Comparison of ENCODE assay signal across 9 cellular contexts in genomic region chr10:72693599-72693915, GRCh38. TPM values are rescaled to one million over a fixed set of nuclear protein-coding genes. Genes with fewer than 3 reads are reported as not detected.
DNase-seq lines count a peak whose midpoint lies in the region; ATAC-seq and TF ChIP-seq lines count a peak whose summit lies in the region.
"Had no signal": no experiment of that assay in that cellular context is flagged by ENCODE, and none has a peak within 500 bp of the region (broad histone marks: within the 10 kb centered on the region; RNA-seq: fewer than 3 reads in every experiment).

No MANE protein-coding gene starts in this region.

- H3K27me3 ChIP-seq in iPS-18a (ENCODE audit: control insufficient read depth, insufficient read depth, low read length) (no peaks in the 10 kb centered on the region), subcutaneous abdominal adipose tissue (ENCODE audit: control insufficient read depth in 5 of 5, insufficient read depth in 4 of 5, low read length in 5 of 5) (no peaks in the 10 kb centered on the region)
- H3K27me3 ChIP-seq: Peyer's patch had no signal

- POLR2A ChIA-PET in activated CD4-positive, alpha-beta T cell treated with anti-CD3 and anti-CD28 coated beads, Interleukin-2, amount 10 ng/mL, durations not matched to agents 7 days and 5 days (lab: Charles Lee), result no interaction called here
- POLR2A ChIA-PET in activated B cell treated with CpG ODN at 0.5 μM for 24 hours (lab: Charles Lee), result interaction anchor here (1.0 to 1.5 kb wide), 2 partner anchors 141 to 145 kb away, joined by 3 to 7 read pairs; no protein-coding TSS in a partner anchor

- H3K9ac ChIP-seq in iPS-18a (ENCODE audit: low read length) (no peak overlapping the region), subcutaneous abdominal adipose tissue (ENCODE audit: low read length in 5 of 5) (peak overlapping the region in 2 of 5 donors; percentile 78 to 88)

- H3K4me3 Mint-ChIP-seq in activated CD4-positive, alpha-beta T cell treated with anti-CD3 and anti-CD28 coated beads, Interleukin-2, amount 10 ng/mL, durations not matched to agents 7 days and 5 days, result peak overlapping the region; percentile 85
- peak overlapping the region; percentile 90 for H3K4me3 Mint-ChIP-seq in activated B cell treated with CpG ODN at 0.5 μM for 24 hours

- H3K9me3 ChIP-seq in iPS-18a (ENCODE audit: control insufficient read depth, low read depth, low read length) (no peaks in the 10 kb centered on the region), subcutaneous abdominal adipose tissue (ENCODE audit: control insufficient read depth in 5 of 5, low read length in 5 of 5) (no peaks in the 10 kb centered on the region)
- H3K9me3 ChIP-seq: Peyer's patch had no signal

- no peaks in the 10 kb centered on the region for H3K9me3 Mint-ChIP-seq in activated CD4-positive, alpha-beta T cell treated with anti-CD3 and anti-CD28 coated beads, Interleukin-2, amount 10 ng/mL, durations not matched to agents 7 days and 5 days
- H3K9me3 Mint-ChIP-seq in activated B cell treated with CpG ODN at 0.5 μM for 24 hours, result no peaks in the 10 kb centered on the region

- CTCF ChIA-PET in activated CD4-positive, alpha-beta T cell treated with anti-CD3 and anti-CD28 coated beads, Interleukin-2, amount 10 ng/mL, durations not matched to agents 7 days and 5 days (lab: Charles Lee), result no interaction called here
- CTCF ChIA-PET in activated B cell treated with CpG ODN at 0.5 μM for 24 hours (lab: Charles Lee), result interaction anchor here (1.3 kb wide), 1 partner anchor 466 kb away, joined by 3 read pairs; no protein-coding TSS in a partner anchor

- H3K27ac ChIP-seq in iPS-18a (ENCODE audit: low read length) (no peak overlapping the region), subcutaneous abdominal adipose tissue (ENCODE audit: low read depth, low read length) (peak overlapping the region; percentile 87)

- H3K36me3 ChIP-seq in iPS-18a (ENCODE audit: control insufficient read depth, low read depth, low read length) (no peaks in the 10 kb centered on the region), subcutaneous abdominal adipose tissue (ENCODE audit: control insufficient read depth in 5 of 5, insufficient read depth in 5 of 5, low read length in 5 of 5) (no peaks in the 10 kb centered on the region)
- H3K36me3 ChIP-seq: Peyer's patch had no signal

- no peak overlapping the region for H3K27ac Mint-ChIP-seq in activated CD4-positive, alpha-beta T cell treated with anti-CD3 and anti-CD28 coated beads, Interleukin-2, amount 10 ng/mL, durations not matched to agents 7 days and 5 days
- no peak overlapping the region for H3K27ac Mint-ChIP-seq in activated B cell treated with CpG ODN at 0.5 μM for 24 hours

- TF ChIP-seq CTCF in activated B cell treated with CpG ODN at 0.5 μM for 24 hours (IDR thresholded peaks at IDR 0.05), result no peak

- H3K27me3 Mint-ChIP-seq in activated CD4-positive, alpha-beta T cell treated with anti-CD3 and anti-CD28 coated beads, Interleukin-2, amount 10 ng/mL, durations not matched to agents 7 days and 5 days, result peaks cover 3% of the 10 kb centered on the region
- no peaks in the 10 kb centered on the region for H3K27me3 Mint-ChIP-seq in activated B cell treated with CpG ODN at 0.5 μM for 24 hours

- no peaks in the 10 kb centered on the region for H3K36me3 Mint-ChIP-seq in activated CD4-positive, alpha-beta T cell treated with anti-CD3 and anti-CD28 coated beads, Interleukin-2, amount 10 ng/mL, durations not matched to agents 7 days and 5 days (ENCODE audit: low read depth)
- H3K36me3 Mint-ChIP-seq in activated B cell treated with CpG ODN at 0.5 μM for 24 hours (ENCODE audit: low read depth), result no peaks in the 10 kb centered on the region

- peaks cover 33% of the 10 kb centered on the region for H3K4me1 Mint-ChIP-seq in activated CD4-positive, alpha-beta T cell treated with anti-CD3 and anti-CD28 coated beads, Interleukin-2, amount 10 ng/mL, durations not matched to agents 7 days and 5 days
- H3K4me1 Mint-ChIP-seq in activated B cell treated with CpG ODN at 0.5 μM for 24 hours, result peaks cover 36% of the 10 kb centered on the region

- intact Hi-C loops in activated B cell treated with CpG ODN at 0.5 μM for 24 hours (cut with micrococcal nuclease), result loop anchor here (2.0 to 10.0 kb wide), 6 partner anchors 131 to 551 kb away; partner anchors contain the start of genes ANAPC16, ASCC1, DNAJB12 and DNAJC9

- H3K4me3 ChIP-seq in iPS-18a (ENCODE audit: low read length), result peak overlapping the region; percentile 89
- peak overlapping the region; percentile 79 to 94 (median 88) for H3K4me3 ChIP-seq in subcutaneous abdominal adipose tissue (ENCODE audit: low read depth in 1 of 5, low read length in 5 of 5)

- DNase-seq in activated CD4-positive, alpha-beta T cell treated with anti-CD3 and anti-CD28 coated beads, Interleukin-2, amount 10 ng/mL, durations not matched to agents 7 days and 5 days, result no peak
- no peak for DNase-seq in activated CD4-positive, alpha-beta T cell treated with anti-CD3 and anti-CD28 coated beads, Interleukin-2, amount 50 U/mL, for 4 hours
- DNase-seq in activated B cell treated with CpG ODN at 0.5 μM for 24 hours, result no peak
- DNase-seq: Peyer's patch had no signal

- ATAC-seq in activated B cell treated with CpG ODN at 0.5 μM for 24 hours (ENCODE audit: low read depth), result no peak
- no peak for ATAC-seq in GM21529 (IDR thresholded peaks at IDR 0.05; ENCODE audit: unreplicated experiment)
- no peak for ATAC-seq in HG03025 (IDR thresholded peaks at IDR 0.05; ENCODE audit: low FRiP score, unreplicated experiment)
- ATAC-seq in HG02588 (IDR thresholded peaks at IDR 0.05; ENCODE audit: unreplicated experiment), result no peak

- peaks cover 6% of the 10 kb centered on the region for H3K4me1 ChIP-seq in iPS-18a (ENCODE audit: control insufficient read depth, low read depth, low read length)
- H3K4me1 ChIP-seq in subcutaneous abdominal adipose tissue (ENCODE audit: control insufficient read depth in 5 of 5, insufficient read depth in 5 of 5, low read length in 5 of 5), result peaks cover 0 to 36% (median 27%) of the 10 kb centered on the region in 5 donors

RNA-seq across cellular contexts. Expression of gene MCU, which starts 1.6 kb away (rescaled TPM):
- total RNA-seq in activated CD4-positive, alpha-beta T cell treated with anti-CD3 and anti-CD28 coated beads, Interleukin-2, amount 10 ng/mL, durations not matched to agents 7 days and 5 days, result 10 to 100 TPM; 11.7 to 13.4 TPM
- total RNA-seq in activated B cell treated with CpG ODN at 0.5 μM for 24 hours, result 13.8 and 15.5 TPM in 2 replicates
